ENCODE assay signal across 16 cellular contexts in the genomic region with DNA sequence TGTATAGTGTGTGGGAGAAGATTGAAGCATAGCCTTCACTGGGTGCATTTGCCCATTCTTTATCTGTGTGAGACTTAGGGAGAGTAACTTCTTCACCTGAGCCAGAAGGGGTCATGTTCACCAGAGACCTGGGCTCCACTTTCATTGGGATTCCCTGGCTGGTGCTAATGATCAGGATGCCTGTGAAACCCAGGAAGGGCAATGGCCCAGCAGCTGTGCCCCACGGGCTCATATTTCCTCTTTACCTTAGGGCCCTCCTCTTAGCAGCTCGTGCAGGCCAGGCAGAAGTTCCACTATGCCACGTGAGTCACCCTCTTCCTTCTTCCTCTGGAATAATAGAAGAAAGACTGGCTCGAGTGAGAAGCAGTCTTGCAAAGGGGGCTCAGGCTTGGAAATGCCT. TPM values are rescaled to one million over a fixed set of nuclear protein-coding genes. Genes with fewer than 3 reads are reported as not detected.
A peak's percentile ranks its signal among the peaks of the same experiment; 100 is the strongest.
DNase-seq lines count a peak whose midpoint lies in the region; ATAC-seq, FAIRE-seq and TF ChIP-seq lines count a peak whose summit lies in the region.
"Had no signal": no experiment of that assay in that cellular context is flagged by ENCODE, and none has a peak within 500 bp of the region (broad histone marks: within the 10 kb centered on the region; RNA-seq: fewer than 3 reads in every experiment).

No MANE protein-coding gene starts in this region.

- no peaks in the 10 kb centered on the region for H3K27me3 Mint-ChIP-seq in stimulated activated memory B cell treated with anti-CD40 and anti-IgM and Interleukin-4, amounts not matched to agents 10 μg/mL and 1 μg/mL and 100 μg/mL, for 72 hours
- H3K27me3 Mint-ChIP-seq: activated naive CD8-positive, alpha-beta T cell treated with anti-CD3 and anti-CD28 coated beads, Interleukin-2, amount 10 ng/mL, durations not matched to agents 7 days and 5 days; CD8-positive, alpha-beta memory T cell had no signal

- H3K4me1 Mint-ChIP-seq in stimulated activated memory B cell treated with anti-CD40 and anti-IgM and Interleukin-4, amounts not matched to agents 10 μg/mL and 1 μg/mL and 100 μg/mL, for 72 hours: peaks cover 37% of the 10 kb centered on the region

- no peak overlapping the region for H3K4me3 ChIP-seq in keratinocyte (ENCODE audit: control insufficient read depth in 2 of 3, extremely low read depth in 1 of 3, insufficient read depth in 2 of 3, low read depth in 1 of 3, low read length in 3 of 3)
- H3K4me3 ChIP-seq: suprapubic skin had no signal

- H3K79me2 ChIP-seq in keratinocyte (ENCODE audit: control insufficient read depth, insufficient read depth, low read length): peaks cover 30% of the 10 kb centered on the region

- no peak overlapping the region for H3K27ac Mint-ChIP-seq in stimulated activated memory B cell treated with anti-CD40 and anti-IgM and Interleukin-4, amounts not matched to agents 10 μg/mL and 1 μg/mL and 100 μg/mL, for 72 hours
- H3K27ac Mint-ChIP-seq: activated naive CD8-positive, alpha-beta T cell treated with anti-CD3 and anti-CD28 coated beads, Interleukin-2, amount 10 ng/mL, durations not matched to agents 7 days and 5 days had no signal

- peak; percentile 77 for DNase-seq in CD1c-positive myeloid dendritic cell (ENCODE audit: extremely low spot score)
- peak; percentile 76 for DNase-seq in SKM-1 treated with dmso at 0.1 percent for 144 hours (lab: John Stamatoyannopoulos, UW; ENCODE audit: unreplicated experiment)
- no peak for DNase-seq in keratinocyte (ENCODE audit: low read depth, low spot score)
- no peak for DNase-seq in COR-L47 (lab: John Stamatoyannopoulos, UW)
- DNase-seq in GM03348 (ENCODE audit: low spot score): no peak
- DNase-seq: activated naive CD8-positive, alpha-beta T cell treated with anti-CD3 and anti-CD28 coated beads, Interleukin-2, amount 10 ng/mL, durations not matched to agents 7 days and 5 days; CD8-positive, alpha-beta memory T cell; effector memory CD4-positive, alpha-beta T cell; NCI-H1048; stimulated activated CD4-positive, alpha-beta T cell treated with anti-CD3 and anti-CD28 coated beads, Interleukin-4, amount 100 ng/mL, for 1 hour had no signal

- H4K20me1 ChIP-seq in keratinocyte (ENCODE audit: control insufficient read depth, extremely low read depth, insufficient read depth, low read length): no peaks in the 10 kb centered on the region

- no peak overlapping the region for H3K27ac ChIP-seq in keratinocyte (ENCODE audit: control insufficient read depth, insufficient read depth, low read length)
- H3K27ac ChIP-seq: suprapubic skin had no signal

- H3K4me2 ChIP-seq in keratinocyte (ENCODE audit: control insufficient read depth, extremely low read depth, insufficient read depth, low read depth, low read length): no peak overlapping the region

- no peaks in the 10 kb centered on the region for H3K36me3 Mint-ChIP-seq in stimulated activated memory B cell treated with anti-CD40 and anti-IgM and Interleukin-4, amounts not matched to agents 10 μg/mL and 1 μg/mL and 100 μg/mL, for 72 hours
- H3K36me3 Mint-ChIP-seq: activated naive CD8-positive, alpha-beta T cell treated with anti-CD3 and anti-CD28 coated beads, Interleukin-2, amount 10 ng/mL, durations not matched to agents 7 days and 5 days; CD8-positive, alpha-beta memory T cell had no signal

- no peaks in the 10 kb centered on the region for H3K9me3 ChIP-seq in keratinocyte (ENCODE audit: control insufficient read depth, low read depth, low read length)
- H3K9me3 ChIP-seq: suprapubic skin had no signal

- H3K9me1 ChIP-seq in keratinocyte (ENCODE audit: control insufficient read depth, extremely low read depth, insufficient read depth, low read length): peaks cover 2% of the 10 kb centered on the region

- ATAC-seq in HG03135 (IDR thresholded peaks at IDR 0.05; ENCODE audit: unreplicated experiment): no peak
- no peak for ATAC-seq in stimulated activated memory B cell treated with anti-CD40 and anti-IgM and Interleukin-4, amounts not matched to agents 10 μg/mL and 1 μg/mL and 100 μg/mL, for 72 hours
- ATAC-seq: Panc1 had no signal

- H3K9me3 Mint-ChIP-seq in stimulated activated memory B cell treated with anti-CD40 and anti-IgM and Interleukin-4, amounts not matched to agents 10 μg/mL and 1 μg/mL and 100 μg/mL, for 72 hours: no peaks in the 10 kb centered on the region
- H3K9me3 Mint-ChIP-seq: activated naive CD8-positive, alpha-beta T cell treated with anti-CD3 and anti-CD28 coated beads, Interleukin-2, amount 10 ng/mL, durations not matched to agents 7 days and 5 days; CD8-positive, alpha-beta memory T cell had no signal

- peaks cover 20% of the 10 kb centered on the region for H3K4me1 ChIP-seq in keratinocyte (ENCODE audit: control insufficient read depth, extremely low read depth, insufficient read depth, low read length)

- H3K36me3 ChIP-seq in keratinocyte (ENCODE audit: control insufficient read depth in 2 of 2, extremely low read depth in 1 of 2, insufficient read depth in 2 of 2, low read length in 2 of 2): no peaks in the 10 kb centered on the region
- H3K36me3 ChIP-seq: suprapubic skin had no signal

- H2AFZ ChIP-seq in keratinocyte (ENCODE audit: control insufficient read depth, low read length): no peak overlapping the region

- H3K27me3 ChIP-seq in keratinocyte (ENCODE audit: control insufficient read depth, extremely low read depth, insufficient read depth, low read length): no peaks in the 10 kb centered on the region
- H3K27me3 ChIP-seq: suprapubic skin had no signal

- no peak overlapping the region for H3K4me3 Mint-ChIP-seq in stimulated activated memory B cell treated with anti-CD40 and anti-IgM and Interleukin-4, amounts not matched to agents 10 μg/mL and 1 μg/mL and 100 μg/mL, for 72 hours
- H3K4me3 Mint-ChIP-seq: activated naive CD8-positive, alpha-beta T cell treated with anti-CD3 and anti-CD28 coated beads, Interleukin-2, amount 10 ng/mL, durations not matched to agents 7 days and 5 days had no signal

- no peak for TF ChIP-seq CTCF in keratinocyte (optimal IDR thresholded peaks at IDR 0.05 in 1 of 3, IDR thresholded peaks at IDR 0.05 in 1 of 3, conservative IDR thresholded peaks at IDR 0.05 in 1 of 3; ENCODE audit: extremely low read depth in 1 of 3, insufficient read depth in 2 of 3, low read length in 3 of 3)

- no peak overlapping the region for H3K9ac ChIP-seq in keratinocyte (ENCODE audit: control insufficient read depth, extremely low read depth, insufficient read depth, low read length)

- no peak for TF ChIP-seq EP300 in Ishikawa (IDR thresholded peaks at IDR 0.05; ENCODE audit: borderline replicate concordance)

- FAIRE-seq in keratinocyte (lab: Jason Lieb, UNC): peak; percentile 63
- FAIRE-seq: GM18507 had no signal

- no peak for TF ChIP-seq RAD21 in Ishikawa (IDR thresholded peaks at IDR 0.05; ENCODE audit: low read depth)

- dilution Hi-C loops in keratinocyte (cut with MboI; ENCODE audit: extremely low pct_ligation_motif_present, low sequenced_read_pairs): no loop called here

TF ChIP-seq in Ishikawa, 13 proteins besides CTCF, POLR2A, EP300 and RAD21:
- TF ChIP-seq, protein P1, sequence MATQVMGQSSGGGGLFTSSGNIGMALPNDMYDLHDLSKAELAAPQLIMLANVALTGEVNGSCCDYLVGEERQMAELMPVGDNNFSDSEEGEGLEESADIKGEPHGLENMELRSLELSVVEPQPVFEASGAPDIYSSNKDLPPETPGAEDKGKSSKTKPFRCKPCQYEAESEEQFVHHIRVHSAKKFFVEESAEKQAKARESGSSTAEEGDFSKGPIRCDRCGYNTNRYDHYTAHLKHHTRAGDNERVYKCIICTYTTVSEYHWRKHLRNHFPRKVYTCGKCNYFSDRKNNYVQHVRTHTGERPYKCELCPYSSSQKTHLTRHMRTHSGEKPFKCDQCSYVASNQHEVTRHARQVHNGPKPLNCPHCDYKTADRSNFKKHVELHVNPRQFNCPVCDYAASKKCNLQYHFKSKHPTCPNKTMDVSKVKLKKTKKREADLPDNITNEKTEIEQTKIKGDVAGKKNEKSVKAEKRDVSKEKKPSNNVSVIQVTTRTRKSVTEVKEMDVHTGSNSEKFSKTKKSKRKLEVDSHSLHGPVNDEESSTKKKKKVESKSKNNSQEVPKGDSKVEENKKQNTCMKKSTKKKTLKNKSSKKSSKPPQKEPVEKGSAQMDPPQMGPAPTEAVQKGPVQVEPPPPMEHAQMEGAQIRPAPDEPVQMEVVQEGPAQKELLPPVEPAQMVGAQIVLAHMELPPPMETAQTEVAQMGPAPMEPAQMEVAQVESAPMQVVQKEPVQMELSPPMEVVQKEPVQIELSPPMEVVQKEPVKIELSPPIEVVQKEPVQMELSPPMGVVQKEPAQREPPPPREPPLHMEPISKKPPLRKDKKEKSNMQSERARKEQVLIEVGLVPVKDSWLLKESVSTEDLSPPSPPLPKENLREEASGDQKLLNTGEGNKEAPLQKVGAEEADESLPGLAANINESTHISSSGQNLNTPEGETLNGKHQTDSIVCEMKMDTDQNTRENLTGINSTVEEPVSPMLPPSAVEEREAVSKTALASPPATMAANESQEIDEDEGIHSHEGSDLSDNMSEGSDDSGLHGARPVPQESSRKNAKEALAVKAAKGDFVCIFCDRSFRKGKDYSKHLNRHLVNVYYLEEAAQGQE (IDR thresholded peaks at IDR 0.05; ENCODE audit: low read depth): no peak
- TF ChIP-seq, protein P2, sequence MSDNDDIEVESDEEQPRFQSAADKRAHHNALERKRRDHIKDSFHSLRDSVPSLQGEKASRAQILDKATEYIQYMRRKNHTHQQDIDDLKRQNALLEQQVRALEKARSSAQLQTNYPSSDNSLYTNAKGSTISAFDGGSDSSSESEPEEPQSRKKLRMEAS (IDR thresholded peaks at IDR 0.05): 0 out of 2 replicates have a peak, but pooled peaks have one; percentile 15
- no peak for TF ChIP-seq CEBPB (IDR thresholded peaks at IDR 0.05)
- TF ChIP-seq, protein P3, sequence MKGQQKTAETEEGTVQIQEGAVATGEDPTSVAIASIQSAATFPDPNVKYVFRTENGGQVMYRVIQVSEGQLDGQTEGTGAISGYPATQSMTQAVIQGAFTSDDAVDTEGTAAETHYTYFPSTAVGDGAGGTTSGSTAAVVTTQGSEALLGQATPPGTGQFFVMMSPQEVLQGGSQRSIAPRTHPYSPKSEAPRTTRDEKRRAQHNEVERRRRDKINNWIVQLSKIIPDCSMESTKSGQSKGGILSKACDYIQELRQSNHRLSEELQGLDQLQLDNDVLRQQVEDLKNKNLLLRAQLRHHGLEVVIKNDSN (IDR thresholded peaks at IDR 0.05): peak; percentile 37; the same call in 1 of the 2 replicates

RNA-seq across cellular contexts. Expression of a gene that starts 5.0 kb away (rescaled TPM):
- 1.5 to 2.2 TPM (median 1.6 TPM) in 3 replicates for polyA plus RNA-seq in keratinocyte
- polyA plus RNA-seq in keratinocyte (2011; ENCODE audit: low read depth): 1.0 TPM
- 1.1 TPM in 2 replicates for polyA plus RNA-seq in keratinocyte (2011; cell fraction: cytosol; rRNA removed)
- polyA plus RNA-seq in keratinocyte (2011; cell fraction: nucleus; rRNA removed): 6.7 and 7.7 TPM in 2 replicates
- polyA plus RNA-seq in keratinocyte (2012; ENCODE audit: low replicate concordance): 1.8 and 2.1 TPM in 2 replicates
- polyA minus RNA-seq in keratinocyte: 3.5 to 8.7 TPM (median 3.6 TPM) in 3 replicates
- polyA minus RNA-seq in keratinocyte (2011; cell fraction: cytosol; rRNA and poly(A)+ RNA removed): 2.5 TPM
- polyA minus RNA-seq in keratinocyte (2011; cell fraction: nucleus; rRNA and poly(A)+ RNA removed): 6.4 and 11.2 TPM in 2 replicates

Comparison
In these comparisons a context has a peak if more than half of its experiments do, and no peak if none do; other contexts are left out.
1. DNase-seq: peak in CD1c-positive myeloid dendritic cell (single experiment) and SKM-1 treated with dmso at 0.1 percent for 144 hours (single experiment); none in keratinocyte (single experiment), COR-L47 (single experiment) and GM03348 (single experiment).